In the genomic region with DNA sequence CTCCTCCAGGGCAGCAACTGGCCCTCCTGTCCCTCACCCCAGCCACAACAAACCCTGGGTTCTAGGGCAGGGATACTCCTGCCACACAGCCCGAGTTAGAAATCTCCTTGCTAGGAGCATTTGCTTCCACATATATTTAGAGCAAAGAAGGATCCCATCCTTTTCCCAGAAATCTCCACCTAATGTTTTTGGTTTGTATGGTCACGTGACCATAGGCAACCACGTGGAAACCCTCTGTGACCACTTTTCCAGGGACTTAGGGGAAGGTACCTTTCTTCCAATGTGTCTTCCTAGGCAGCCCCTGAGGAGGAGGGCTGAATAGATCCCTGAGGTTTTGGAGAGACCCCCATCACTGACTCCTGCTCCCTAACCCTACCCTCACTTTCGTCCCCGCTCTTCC, we compare ENCODE assay signal across 21 cellular contexts. TPM values are rescaled to one million over a fixed set of nuclear protein-coding genes. Genes with fewer than 3 reads are reported as not detected.
DNase-seq lines count a peak whose midpoint lies in the region; ATAC-seq, FAIRE-seq and TF ChIP-seq lines count a peak whose summit lies in the region.
"Had no signal": no experiment of that assay in that cellular context is flagged by ENCODE, and none has a peak within 500 bp of the region (broad histone marks: within the 10 kb centered on the region; RNA-seq: fewer than 3 reads in every experiment).

No MANE protein-coding gene starts in this region.

- POLR2A ChIA-PET in CD4-positive, alpha-beta T cell (lab: Charles Lee): no interaction called here
- POLR2A ChIA-PET in naive thymus-derived CD8-positive, alpha-beta T cell (lab: Charles Lee): no interaction called here

- DNase-seq in AG20443 (ENCODE audit: low spot score) (peak; percentile 4), RCC 7860 (ENCODE audit: low spot score) (no peak)
- DNase-seq in CD4-positive, alpha-beta T cell: no peak
- DNase-seq in naive thymus-derived CD8-positive, alpha-beta T cell: no peak
- no peak for DNase-seq in stimulated activated CD4-positive, alpha-beta T cell treated with anti-CD3 and anti-CD28 coated beads, Interleukin-12 subunit alpha, Interleukin-12 subunit beta, amount 100 ng/mL, for 4 hours
- DNase-seq: KG1, NCI-H1105 treated with DMSO at 0.1 percent for 48 hours, NCI-H1694, NCI-H2081 treated with DMSO at 0.1 percent for 48 hours, NCI-H510A, NCI-H748 treated with DMSO at 0.1 percent for 48 hours, OCI-M1, SHP77 treated with DMSO at 0.1 percent for 48 hours, SK-N-SH had no signal

- H3K9me3 Mint-ChIP-seq in CD4-positive, alpha-beta T cell: no peaks in the 10 kb centered on the region
- no peaks in the 10 kb centered on the region for H3K9me3 Mint-ChIP-seq in dendritic cell treated with granulocyte-macrophage colony-stimulating factor and Interleukin-4, amounts not matched to agents 40 ng/mL and 50 ng/mL, for 4 days
- no peaks in the 10 kb centered on the region for H3K9me3 Mint-ChIP-seq in naive thymus-derived CD8-positive, alpha-beta T cell

- H3K4me1 Mint-ChIP-seq in CD4-positive, alpha-beta T cell (ENCODE audit: low read depth): peaks cover 35% of the 10 kb centered on the region
- H3K4me1 Mint-ChIP-seq in dendritic cell treated with granulocyte-macrophage colony-stimulating factor and Interleukin-4, amounts not matched to agents 40 ng/mL and 50 ng/mL, for 4 days (ENCODE audit: low read depth): peaks cover 35% of the 10 kb centered on the region
- H3K4me1 Mint-ChIP-seq in naive thymus-derived CD8-positive, alpha-beta T cell: peaks cover 26 to 52% (median 36%) of the 10 kb centered on the region in 4 donors

- no peak for TF ChIP-seq CTCF in CD4-positive, alpha-beta T cell (IDR thresholded peaks at IDR 0.05)

- H3K27ac Mint-ChIP-seq in CD4-positive, alpha-beta T cell: peak overlapping the region; percentile 88
- peak overlapping the region; percentile 46 for H3K27ac Mint-ChIP-seq in dendritic cell treated with granulocyte-macrophage colony-stimulating factor and Interleukin-4, amounts not matched to agents 40 ng/mL and 50 ng/mL, for 4 days
- H3K27ac Mint-ChIP-seq in naive thymus-derived CD8-positive, alpha-beta T cell: peak overlapping the region in 8 of 10 donors; percentile 58 to 99 (median 78)
- H3K27ac Mint-ChIP-seq: B cell had no signal

- H3K9me3 ChIP-seq in CD4-positive, alpha-beta T cell (ENCODE audit: control insufficient read depth, low read length): no peaks in the 10 kb centered on the region
- H3K9me3 ChIP-seq: SK-N-SH had no signal

- H3K4me3 Mint-ChIP-seq in CD4-positive, alpha-beta T cell: no peak overlapping the region
- H3K4me3 Mint-ChIP-seq in dendritic cell treated with granulocyte-macrophage colony-stimulating factor and Interleukin-4, amounts not matched to agents 40 ng/mL and 50 ng/mL, for 4 days: no peak overlapping the region
- no peak overlapping the region for H3K4me3 Mint-ChIP-seq in naive thymus-derived CD8-positive, alpha-beta T cell
- H3K4me3 Mint-ChIP-seq: B cell had no signal

- no peaks in the 10 kb centered on the region for H3K27me3 ChIP-seq in CD4-positive, alpha-beta T cell (ENCODE audit: control insufficient read depth, insufficient read depth, low read length)

- H3K27ac ChIP-seq in CD4-positive, alpha-beta T cell (ENCODE audit: low read depth, low read length): peak overlapping the region; percentile 15

- ATAC-seq in CD4-positive, alpha-beta T cell (ENCODE audit: poor library complexity): no peak
- no peak for ATAC-seq in naive thymus-derived CD8-positive, alpha-beta T cell
- no peak for ATAC-seq in GM19455 (IDR thresholded peaks at IDR 0.05; ENCODE audit: unreplicated experiment)

- intact Hi-C loops in CD4-positive, alpha-beta T cell (cut with DNase I, micrococcal nuclease): loop anchor here (5.0 kb wide), 3 partner anchors 36 to 341 kb away; no protein-coding TSS in a partner anchor
- intact Hi-C loops in dendritic cell treated with granulocyte-macrophage colony-stimulating factor and Interleukin-4, amounts not matched to agents 40 ng/mL and 50 ng/mL, for 4 days (cut with micrococcal nuclease): loop anchor here (10.0 kb wide), 1 partner anchor 409 kb away; no protein-coding TSS in a partner anchor

- no peaks in the 10 kb centered on the region for H3K36me3 Mint-ChIP-seq in CD4-positive, alpha-beta T cell (ENCODE audit: low read depth)
- H3K36me3 Mint-ChIP-seq in dendritic cell treated with granulocyte-macrophage colony-stimulating factor and Interleukin-4, amounts not matched to agents 40 ng/mL and 50 ng/mL, for 4 days (ENCODE audit: low read depth): no peaks in the 10 kb centered on the region
- H3K36me3 Mint-ChIP-seq in naive thymus-derived CD8-positive, alpha-beta T cell: no peaks in the 10 kb centered on the region

- CTCF ChIA-PET in CD4-positive, alpha-beta T cell (lab: Charles Lee): no interaction called here

- no peaks in the 10 kb centered on the region for H3K27me3 Mint-ChIP-seq in CD4-positive, alpha-beta T cell
- H3K27me3 Mint-ChIP-seq in dendritic cell treated with granulocyte-macrophage colony-stimulating factor and Interleukin-4, amounts not matched to agents 40 ng/mL and 50 ng/mL, for 4 days: no peaks in the 10 kb centered on the region
- no peaks in the 10 kb centered on the region for H3K27me3 Mint-ChIP-seq in naive thymus-derived CD8-positive, alpha-beta T cell
- H3K27me3 Mint-ChIP-seq: B cell had no signal

- no peak for FAIRE-seq in RCC 7860 (lab: Jason Lieb, UNC)
- FAIRE-seq: D721Med, GM12892, GM18507 had no signal

RNA-seq across cellular contexts. Expression of a gene that starts 25.5 kb away (rescaled TPM):
- total RNA-seq in CD4-positive, alpha-beta T cell: not detected
- total RNA-seq in naive thymus-derived CD8-positive, alpha-beta T cell: under 1 TPM; 0.10 to 0.14 TPM
- polyA plus RNA-seq in naive thymus-derived CD8-positive, alpha-beta T cell: not detected

RNA-seq across cellular contexts. Expression of a gene that starts 59.0 kb away (rescaled TPM):
- total RNA-seq in CD4-positive, alpha-beta T cell: under 1 TPM in 1 of 2 experiments, not detected in 1; 0.08 TPM
- total RNA-seq in naive thymus-derived CD8-positive, alpha-beta T cell: under 1 TPM; 0.38 to 0.47 TPM
- polyA plus RNA-seq in naive thymus-derived CD8-positive, alpha-beta T cell: not detected
- total RNA-seq: RPMI7951 had no signal
